Comparison of ENCODE assay signal across 8 cellular contexts in genomic region chr11:65027213-65028067, GRCh38. TPM values are rescaled to one million over a fixed set of nuclear protein-coding genes. Genes with fewer than 3 reads are reported as not detected.
DNase-seq lines count a peak whose midpoint lies in the region; ATAC-seq and TF ChIP-seq lines count a peak whose summit lies in the region.

SNX15 (plus strand) TSS chr11:65027439; CDS start chr11:65027538, 99 bp downstream.

- H2BK20ac ChIP-seq in IMR-90 (ENCODE audit: low read depth, low read length), result peak within 1 kb of the TSS; percentile 63

- peak within 1 kb of the TSS; percentile 35; the same call in 2 of the 3 replicates for H2BK15ac ChIP-seq in IMR-90 (ENCODE audit: low read depth, low read length)

- whole genome bisulfite sequencing in IMR-90 (ENCODE audit: extremely low coverage in 2 of 2, insufficient read length in 1 of 2), 2 experiments, result 0% methylated on average over 22 of the region's 51 CpGs; no CpG with 5 or more reads in 1 of the 2 experiments

- H3K4me2 ChIP-seq in IMR-90 (ENCODE audit: low read depth, low read length), result peak within 1 kb of the TSS; percentile 94
- peak within 1 kb of the TSS; percentile 79 for H3K4me2 ChIP-seq in OCI-LY7 (ENCODE audit: low read length)

- peak within 1 kb of the TSS; percentile 1; the same call in 1 of the 2 replicates for H2AK5ac ChIP-seq in IMR-90 (ENCODE audit: low read depth, low read length)

- peak within 1 kb of the TSS; percentile 68 for H3K4me3 ChIP-seq in IMR-90 (ENCODE audit: insufficient read depth, low read depth, low read length)
- H3K4me3 ChIP-seq in OCI-LY7 (ENCODE audit: low read depth, low read length, poor library complexity, severe bottlenecking), result peak within 1 kb of the TSS; percentile 66

- peaks cover 0 to 14% of the 10 kb centered on the region in 2 experiments; a peak in 2 of 4 replicates for H3K79me1 ChIP-seq in IMR-90 (ENCODE audit: low read depth in 1 of 2, low read length in 2 of 2)

- H4K20me1 ChIP-seq in IMR-90 (ENCODE audit: insufficient read depth, low read length), result no peaks in the 10 kb centered on the region
- H4K20me1 ChIP-seq in OCI-LY7 (ENCODE audit: insufficient read depth, low read length), result no peaks in the 10 kb centered on the region

- H3K27ac ChIP-seq in IMR-90 (ENCODE audit: insufficient read depth, low read length), result peak within 1 kb of the TSS; percentile 87
- H3K27ac ChIP-seq in OCI-LY7 (ENCODE audit: low read depth, low read length, poor library complexity, severe bottlenecking), result peak within 1 kb of the TSS; percentile 75
- peak within 1 kb of the TSS; percentile 83 for H3K27ac ChIP-seq in epithelial cell of prostate

- H3K79me2 ChIP-seq in OCI-LY7 (ENCODE audit: insufficient read depth, low read depth, low read length), result peaks cover 8% of the 10 kb centered on the region; the same call in 1 of the 2 replicates

- in situ Hi-C loops in IMR-90 (cut with MboI; ENCODE audit: low sequenced_read_pairs), result no loop called here

- intact Hi-C loops in IMR-90 (cut with micrococcal nuclease), result loop anchor here (1.0 kb wide), 1 partner anchor 14 kb away; the partner anchor contains the start of gene SAC3D1
- intact Hi-C loops in OCI-LY7 (cut with micrococcal nuclease; ENCODE audit: unreplicated experiment), result loop anchor here (1.0 to 5.0 kb wide), 4 partner anchors 13 to 180 kb away; partner anchors contain the start of genes ARL2, CDCA5 and ZFPL1

- ATAC-seq in GM21528 (IDR thresholded peaks at IDR 0.05; ENCODE audit: low FRiP score, unreplicated experiment), result peak; percentile 80
- ATAC-seq in IMR-90 (ENCODE audit: low read depth), result peak; percentile 98

- dilution Hi-C loops in IMR-90 (cut with HindIII; ENCODE audit: low sequenced_read_pairs, unreplicated experiment), result no loop called here

- H2AK9ac ChIP-seq in IMR-90 (replicated peaks; ENCODE audit: low read depth, low read length, poor library complexity), result peak within 1 kb of the TSS; percentile 79

- BruUV-seq in IMR-90 (replicated peaks; lab: Mats Ljungman, UMichigan), result no TSS peak
- BruUV-seq in OCI-LY7 (replicated peaks; lab: Mats Ljungman, UMichigan), result TSS peak; percentile 73

- peak within 1 kb of the TSS; percentile 93 for H3K14ac ChIP-seq in IMR-90 (replicated peaks; ENCODE audit: low read depth, low read length)

- peak; percentile 93 for DNase-seq in DMS153 (lab: John Stamatoyannopoulos, UW)
- peak; percentile 96 for DNase-seq in IMR-90
- DNase-seq in OCI-LY7 (ENCODE audit: low spot score), result peak; percentile 99
- DNase-seq in activated T-cell treated with anti-CD3 and anti-CD28 coated beads for 24 hours (ENCODE audit: low read depth), result peak; percentile 89
- peak; percentile 79 for DNase-seq in epithelial cell of prostate (ENCODE audit: low read depth, low spot score)
- peak; percentile 94 for DNase-seq in mucosa of gallbladder (ENCODE audit: low spot score)
- peak; percentile 76 to 84 for DNase-seq in stimulated activated CD8-positive, alpha-beta memory T cell treated with anti-CD3 and anti-CD28 coated beads, Interleukin-4, amount 100 ng/mL, for 4 hours (ENCODE audit: low read depth in 2 of 2, low spot score in 1 of 2)

- TF ChIP-seq CTCF in IMR-90 (conservative IDR thresholded peaks at IDR 0.05; ENCODE audit: low read depth, low read length) (peak; percentile 63), OCI-LY7 (conservative IDR thresholded peaks at IDR 0.05; ENCODE audit: low read length) (peak; percentile 57)

- H4K91ac ChIP-seq in IMR-90 (ENCODE audit: insufficient read depth, low read depth, low read length), result peak within 1 kb of the TSS; percentile 86

- peak within 1 kb of the TSS; percentile 94 for H2AFZ ChIP-seq in IMR-90 (replicated peaks; ENCODE audit: low read length, poor library complexity)
- H2AFZ ChIP-seq in OCI-LY7 (ENCODE audit: low read length), result peak within 1 kb of the TSS; percentile 59

- peak within 1 kb of the TSS; percentile 84; the same call in 1 of the 2 replicates for H3K23ac ChIP-seq in IMR-90 (ENCODE audit: low read depth, low read length)

- peak within 1 kb of the TSS; percentile 62 for H3K18ac ChIP-seq in IMR-90 (ENCODE audit: low read depth, low read length)

- H3K4me1 ChIP-seq in IMR-90 (ENCODE audit: control insufficient read depth, insufficient read depth, low read length), result peaks cover 2% of the 10 kb centered on the region; the same call in 1 of the 2 replicates
- H3K4me1 ChIP-seq in OCI-LY7 (ENCODE audit: insufficient read depth, low read length, poor library complexity, severe bottlenecking), result peaks cover 18% of the 10 kb centered on the region

- peak within 1 kb of the TSS; percentile 91 for H3K4ac ChIP-seq in IMR-90 (ENCODE audit: low read depth, low read length)

- peak within 1 kb of the TSS; percentile 86 for H2BK5ac ChIP-seq in IMR-90 (ENCODE audit: low read depth, low read length, poor library complexity, severe bottlenecking)

- peak within 1 kb of the TSS; percentile 81 for H3K9ac ChIP-seq in IMR-90 (ENCODE audit: low read depth, low read length)

- no peaks in the 10 kb centered on the region for H3K9me2 ChIP-seq in OCI-LY7 (ENCODE audit: insufficient read depth, low read length)

- H3K56ac ChIP-seq in IMR-90 (ENCODE audit: extremely low read depth, insufficient read depth, low read length), result peak within 1 kb of the TSS; percentile 65

- TF ChIP-seq POLR2A in IMR-90 (IDR thresholded peaks at IDR 0.05; ENCODE audit: low read depth, low read length), result no peak

- 0 out of 2 replicates have a peak, but pooled peaks cover 3% of the 10 kb centered on the region for H3K9me1 ChIP-seq in IMR-90 (ENCODE audit: insufficient read depth, low read length)

- peak within 1 kb of the TSS; percentile 87 for H4K5ac ChIP-seq in IMR-90 (ENCODE audit: low read depth, low read length)

- peak within 1 kb of the TSS; percentile 69; the same call in 1 of the 2 replicates for H2BK120ac ChIP-seq in IMR-90 (ENCODE audit: low read depth, low read length)

- H3K27me3 ChIP-seq in IMR-90 (ENCODE audit: control insufficient read depth, insufficient read depth, low read length), result no peaks in the 10 kb centered on the region

- peak within 1 kb of the TSS; percentile 60 to 93 for H4K8ac ChIP-seq in IMR-90 (ENCODE audit: low read depth in 2 of 2, low read length in 2 of 2)

- CTCF ChIA-PET in IMR-90 (lab: Yijun Ruan, JAX) (interaction anchor here (1.0 kb wide), 1 partner anchor 83 kb away, joined by 3 read pairs; no protein-coding TSS in a partner anchor), OCI-LY7 (lab: Charles Lee; ENCODE audit: unreplicated experiment) (interaction anchor here (0.6 kb wide), 1 partner anchor 31 kb away, joined by 3 read pairs; the partner anchor contains the start of gene NAALADL1)

- peak; percentile 32 for TF ChIP-seq RAD21 in IMR-90 (IDR thresholded peaks at IDR 0.05; ENCODE audit: low read length)

- H3K36me3 ChIP-seq in IMR-90 (ENCODE audit: control insufficient read depth, insufficient read depth, low read length) (peaks cover 4% of the 10 kb centered on the region; the same call in 1 of the 2 replicates), OCI-LY7 (ENCODE audit: insufficient read depth, low read length) (peaks cover 6% of the 10 kb centered on the region)

- POLR2A ChIA-PET in IMR-90 (lab: Charles Lee; ENCODE audit: unreplicated experiment), result no interaction called here
- POLR2A ChIA-PET in OCI-LY7 (lab: Charles Lee), result interaction anchor here (0.9 kb wide), 1 partner anchor 13 kb away, joined by 6 read pairs; the partner anchor contains the start of gene SAC3D1

- H3K9me3 ChIP-seq in IMR-90 (ENCODE audit: control insufficient read depth, insufficient read depth, low read length) (no peaks in the 10 kb centered on the region), OCI-LY7 (ENCODE audit: low read length) (no peaks in the 10 kb centered on the region)

TF ChIP-seq in IMR-90, 13 proteins besides CTCF, POLR2A, EP300 and RAD21:
- TF ChIP-seq SMC3 (IDR thresholded peaks at IDR 0.05; ENCODE audit: low read depth, low read length) (peak; percentile 34), CHD1 (IDR thresholded peaks at IDR 0.05; ENCODE audit: low read depth, low read length) (no peak), MAZ (IDR thresholded peaks at IDR 0.05; ENCODE audit: borderline replicate concordance, low read depth, low read length) (peak; percentile 64; the same call in 1 of the 2 replicates), USF2 (IDR thresholded peaks at IDR 0.05; ENCODE audit: low read depth, low read length) (0 out of 2 replicates have a peak, but pooled peaks have one; percentile 1), MXI1 (IDR thresholded peaks at IDR 0.05; ENCODE audit: borderline replicate concordance, low read depth, low read length) (peak; percentile 90), BHLHE40 (IDR thresholded peaks at IDR 0.05; ENCODE audit: low read depth, low read length) (no peak), FOS (IDR thresholded peaks at IDR 0.05; ENCODE audit: low read depth, low read length) (0 out of 2 replicates have a peak, but pooled peaks have one; percentile 9)
TF ChIP-seq in IMR-90: peak in this region for 5.

RNA-seq across cellular contexts. Expression of gene SNX15, which starts in this region (rescaled TPM):
- total RNA-seq in IMR-90 (2012; rRNA removed) (8.1 and 9.0 TPM in 2 replicates), OCI-LY7 (2022) (28.3 and 33.6 TPM in 2 replicates), mucosa of gallbladder (39.4 TPM)
- 15.2 and 16.3 TPM in 2 replicates for polyA plus RNA-seq in IMR-90 (2012; rRNA removed)
- polyA plus RNA-seq in IMR-90 (2012; cell fraction: cytosol; rRNA removed), result 12.7 and 13.7 TPM in 2 replicates
- 11.7 and 14.6 TPM in 2 replicates for polyA plus RNA-seq in IMR-90 (2012; cell fraction: nucleus; rRNA removed; ENCODE audit: low replicate concordance)
- total RNA-seq in OCI-LY7 (2014; rRNA removed; shearing (Covaris generic)), result 25.9 and 31.6 TPM in 2 replicates

Comparison
In these comparisons a context has a peak if more than half of its experiments do, and no peak if none do; other contexts are left out.
1. Peak in every context shown above with its lines: DNase-seq, ATAC-seq, H3K4me3 ChIP-seq and H3K27ac ChIP-seq.